In genomic region chr9:101543098-101543735, GRCh38 we compare ENCODE assay signal across 23 cellular contexts. TPM values are rescaled to one million over a fixed set of nuclear protein-coding genes. Genes with fewer than 3 reads are reported as not detected.
DNase-seq lines count a peak whose midpoint lies in the region; ATAC-seq, FAIRE-seq and TF ChIP-seq lines count a peak whose summit lies in the region.
"Had no signal": no experiment of that assay in that cellular context is flagged by ENCODE, and none has a peak within 500 bp of the region (broad histone marks: within the 10 kb centered on the region; RNA-seq: fewer than 3 reads in every experiment).

No MANE protein-coding gene starts in this region.

- H3K27me3 Mint-ChIP-seq in chondrocyte (ENCODE audit: low read depth), result no peaks in the 10 kb centered on the region

- intact Hi-C loops in prostate gland (cut with DNase I), result no loop called here
- intact Hi-C loops in Right ventricle myocardium inferior (cut with DNase I), result no loop called here

- H3K9ac ChIP-seq in keratinocyte (ENCODE audit: control insufficient read depth, extremely low read depth, insufficient read depth, low read length), result no peak overlapping the region
- H3K9ac ChIP-seq: GM23248 had no signal

- H3K9me3 Mint-ChIP-seq in chondrocyte (ENCODE audit: low read depth), result no peaks in the 10 kb centered on the region
- H3K9me3 Mint-ChIP-seq: CD8-positive, alpha-beta T cell had no signal

- DNase-seq in chondrocyte (ENCODE audit: low spot score) (peak; percentile 59), keratinocyte (ENCODE audit: low read depth, low spot score) (no peak), prostate gland (ENCODE audit: low spot score) (peak; percentile 58), Right ventricle myocardium inferior (ENCODE audit: missing footprints) (no peak), NCI-H146 (lab: John Stamatoyannopoulos, UW) (no peak)
- DNase-seq: AML-193; Calu3; CD8-positive, alpha-beta T cell; DMS53; DND-41; EL; GM23248; HCEC 1CT had no signal

- peaks cover 9% of the 10 kb centered on the region for H3K79me2 ChIP-seq in keratinocyte (ENCODE audit: control insufficient read depth, insufficient read depth, low read length)

- no peak overlapping the region for H3K4me3 Mint-ChIP-seq in chondrocyte (ENCODE audit: unreplicated experiment)
- H3K4me3 Mint-ChIP-seq: CD8-positive, alpha-beta T cell had no signal

- no peak overlapping the region for H2AFZ ChIP-seq in keratinocyte (ENCODE audit: control insufficient read depth, low read length)
- H2AFZ ChIP-seq: GM23248 had no signal

- dilution Hi-C loops in keratinocyte (cut with MboI; ENCODE audit: extremely low pct_ligation_motif_present, low sequenced_read_pairs), result no loop called here

- H3K4me3 ChIP-seq in keratinocyte (ENCODE audit: control insufficient read depth in 2 of 3, extremely low read depth in 1 of 3, insufficient read depth in 2 of 3, low read depth in 1 of 3, low read length in 3 of 3) (no peak overlapping the region), prostate gland (no peak overlapping the region)
- H3K4me3 ChIP-seq: A549, GM23248 had no signal

- WGBS in prostate gland, result 71% methylated on average over 14 of the region's 14 CpGs

- H3K27ac ChIP-seq in C4-2B, result peak overlapping the region; percentile 51
- H3K27ac ChIP-seq in keratinocyte (ENCODE audit: control insufficient read depth, insufficient read depth, low read length), result no peak overlapping the region
- peak overlapping the region in 1 of 2 donors; percentile 56 for H3K27ac ChIP-seq in prostate gland
- H3K27ac ChIP-seq: 22Rv1, A549, GM23248 had no signal

- FAIRE-seq in keratinocyte (lab: Jason Lieb, UNC), result no peak
- FAIRE-seq: GM12891, GM18507 had no signal

- no peaks in the 10 kb centered on the region for H3K9me3 ChIP-seq in keratinocyte (ENCODE audit: control insufficient read depth, low read depth, low read length)
- H3K9me3 ChIP-seq in prostate gland, result no peaks in the 10 kb centered on the region
- H3K9me3 ChIP-seq: A549 had no signal

- no peaks in the 10 kb centered on the region for H3K4me1 Mint-ChIP-seq in chondrocyte (ENCODE audit: low read depth)

- H3K36me3 Mint-ChIP-seq in chondrocyte (ENCODE audit: low read depth), result peaks cover 23% of the 10 kb centered on the region

- H3K4me2 ChIP-seq in keratinocyte (ENCODE audit: control insufficient read depth, extremely low read depth, insufficient read depth, low read depth, low read length), result peak overlapping the region; percentile 33
- H3K4me2 ChIP-seq: A549 had no signal

- no peak for TF ChIP-seq POLR2A in prostate gland (IDR thresholded peaks at IDR 0.05)

- ATAC-seq in GM18502 (IDR thresholded peaks at IDR 0.05; ENCODE audit: poor library complexity, unreplicated experiment) (no peak), Right ventricle myocardium inferior (no peak)
- ATAC-seq: A549; CD8-positive, alpha-beta T cell had no signal

- H3K36me3 ChIP-seq in keratinocyte (ENCODE audit: control insufficient read depth in 2 of 2, extremely low read depth in 1 of 2, insufficient read depth in 2 of 2, low read length in 2 of 2) (peaks cover 10 to 11% of the 10 kb centered on the region in 2 experiments), prostate gland (peaks cover 7 to 12% of the 10 kb centered on the region in 2 donors)

- no peak overlapping the region for H3K27ac Mint-ChIP-seq in chondrocyte (ENCODE audit: unreplicated experiment)
- H3K27ac Mint-ChIP-seq: CD8-positive, alpha-beta T cell had no signal

- H3K27me3 ChIP-seq in keratinocyte (ENCODE audit: control insufficient read depth, extremely low read depth, insufficient read depth, low read length), result no peaks in the 10 kb centered on the region
- no peaks in the 10 kb centered on the region for H3K27me3 ChIP-seq in prostate gland (replicated peaks; ENCODE audit: insufficient read depth)

- peak; percentile 22 for TF ChIP-seq CTCF in C4-2B (conservative IDR thresholded peaks at IDR 0.05)
- no peak for TF ChIP-seq CTCF in chondrocyte (IDR thresholded peaks at IDR 0.05)
- no peak for TF ChIP-seq CTCF in keratinocyte (optimal IDR thresholded peaks at IDR 0.05 in 1 of 3, IDR thresholded peaks at IDR 0.05 in 1 of 3, conservative IDR thresholded peaks at IDR 0.05 in 1 of 3; ENCODE audit: extremely low read depth in 1 of 3, insufficient read depth in 2 of 3, low read length in 3 of 3)
- TF ChIP-seq CTCF in prostate gland (IDR thresholded peaks at IDR 0.05), result no peak

- peaks cover 13% of the 10 kb centered on the region for H3K4me1 ChIP-seq in keratinocyte (ENCODE audit: control insufficient read depth, extremely low read depth, insufficient read depth, low read length)
- peaks cover 2% of the 10 kb centered on the region for H3K4me1 ChIP-seq in prostate gland (replicated peaks)
- H3K4me1 ChIP-seq: A549 had no signal

- no peaks in the 10 kb centered on the region for H3K9me1 ChIP-seq in keratinocyte (ENCODE audit: control insufficient read depth, extremely low read depth, insufficient read depth, low read length)

- no peaks in the 10 kb centered on the region for H4K20me1 ChIP-seq in keratinocyte (ENCODE audit: control insufficient read depth, extremely low read depth, insufficient read depth, low read length)

RNA-seq across cellular contexts. Expression of gene RNF20, which starts 9.6 kb away (rescaled TPM):
- total RNA-seq in chondrocyte (42.6 to 68.6 TPM (median 47.4 TPM) in 3 replicates), prostate gland (10 to 100 TPM; 24.1 to 36.7 TPM), Right ventricle myocardium inferior (48.3 TPM)
- 19.4 to 28.8 TPM (median 21.6 TPM) in 3 replicates for polyA plus RNA-seq in keratinocyte
- 54.6 TPM for polyA plus RNA-seq in keratinocyte (2011; ENCODE audit: low read depth)
- 15.7 and 23.2 TPM in 2 replicates for polyA plus RNA-seq in keratinocyte (2011; cell fraction: cytosol; rRNA removed)
- polyA plus RNA-seq in keratinocyte (2011; cell fraction: nucleus; rRNA removed), result 19.7 and 29.0 TPM in 2 replicates
- 13.9 and 26.0 TPM in 2 replicates for polyA plus RNA-seq in keratinocyte (2012; ENCODE audit: low replicate concordance)
- polyA minus RNA-seq in keratinocyte, result 14.3 to 44.5 TPM (median 27.2 TPM) in 3 replicates
- 9.2 TPM for polyA minus RNA-seq in keratinocyte (2011; cell fraction: cytosol; rRNA and poly(A)+ RNA removed)
- polyA minus RNA-seq in keratinocyte (2011; cell fraction: nucleus; rRNA and poly(A)+ RNA removed), result 9.4 and 19.6 TPM in 2 replicates

RNA-seq across cellular contexts. Expression of gene PPP3R2, which starts 51.6 kb away (rescaled TPM):
- total RNA-seq in chondrocyte, result not detected in 3 replicates
- not detected in 3 replicates for polyA plus RNA-seq in keratinocyte
- polyA plus RNA-seq in keratinocyte (2011; ENCODE audit: low read depth), result not detected
- polyA plus RNA-seq in keratinocyte (2011; cell fraction: cytosol; rRNA removed), result not detected in 2 replicates
- not detected in 2 replicates for polyA plus RNA-seq in keratinocyte (2011; cell fraction: nucleus; rRNA removed)
- not detected in 2 replicates for polyA plus RNA-seq in keratinocyte (2012; ENCODE audit: low replicate concordance)
- polyA minus RNA-seq in keratinocyte, result not detected in 3 replicates
- not detected for polyA minus RNA-seq in keratinocyte (2011; cell fraction: cytosol; rRNA and poly(A)+ RNA removed)
- polyA minus RNA-seq in keratinocyte (2011; cell fraction: nucleus; rRNA and poly(A)+ RNA removed), result not detected in 2 replicates
- 1 to 10 TPM in 1 of 2 donors, not detected in 1; 3.3 TPM for total RNA-seq in prostate gland
- not detected for total RNA-seq in Right ventricle myocardium inferior
- total RNA-seq: Calu3; CD8-positive, alpha-beta T cell; G401; GM23248; H4; HT-29 had no signal
- polyA plus RNA-seq: A549, BJ, GM23248 had no signal

Comparison
In these comparisons a context has a peak if more than half of its experiments do, and no peak if none do; other contexts are left out.
1. DNase-seq: peak in chondrocyte (single experiment) and prostate gland (single experiment); none in keratinocyte (single experiment), Right ventricle myocardium inferior (single experiment) and NCI-H146 (single experiment).